In genomic region chr15:69298354-69298696, GRCh38 we compare ENCODE assay signal across 10 cellular contexts. TPM values are rescaled to one million over a fixed set of nuclear protein-coding genes. Genes with fewer than 3 reads are reported as not detected.
DNase-seq lines count a peak whose midpoint lies in the region; ATAC-seq and TF ChIP-seq lines count a peak whose summit lies in the region.
"Had no signal": no experiment of that assay in that cellular context is flagged by ENCODE, and none has a peak within 500 bp of the region (broad histone marks: within the 10 kb centered on the region; RNA-seq: fewer than 3 reads in every experiment).

No MANE protein-coding gene starts in this region.

- DNase-seq in activated CD4-positive, alpha-beta T cell treated with anti-CD3 and anti-CD28 coated beads, Interleukin-2, amount 10 ng/mL, durations not matched to agents 24 days and 14 days, result no peak
- no peak for DNase-seq in activated CD4-positive, alpha-beta T cell treated with anti-CD3 and anti-CD28 coated beads, Interleukin-2, amount 50 U/mL, for 48 hours
- DNase-seq in central memory CD8-positive, alpha-beta T cell (ENCODE audit: low spot score in 2 of 2), result no peak
- no peak for DNase-seq in lower lobe of right lung
- no peak for DNase-seq in thoracic aorta (ENCODE audit: low spot score)
- no peak for DNase-seq in G401 (ENCODE audit: low spot score)
- DNase-seq: GOT3 had no signal

- H3K27ac Mint-ChIP-seq in activated CD4-positive, alpha-beta T cell treated with anti-CD3 and anti-CD28 coated beads, Interleukin-2, amount 10 ng/mL, durations not matched to agents 24 days and 14 days, result no peak overlapping the region
- H3K27ac Mint-ChIP-seq in central memory CD8-positive, alpha-beta T cell (ENCODE audit: low read depth), result no peak overlapping the region

- H3K27me3 Mint-ChIP-seq in activated CD4-positive, alpha-beta T cell treated with anti-CD3 and anti-CD28 coated beads, Interleukin-2, amount 10 ng/mL, durations not matched to agents 24 days and 14 days, result peaks cover 50% of the 10 kb centered on the region
- peaks cover 74% of the 10 kb centered on the region for H3K27me3 Mint-ChIP-seq in central memory CD8-positive, alpha-beta T cell

- no peak for TF ChIP-seq CTCF in lower lobe of right lung (IDR thresholded peaks at IDR 0.05)
- no peak for TF ChIP-seq CTCF in thoracic aorta (IDR thresholded peaks at IDR 0.05)

- no peak for ATAC-seq in central memory CD8-positive, alpha-beta T cell (replicated peaks; ENCODE audit: extremely low read depth, poor library complexity, severe bottlenecking)
- ATAC-seq in lower lobe of right lung (peak; percentile 17 to 48), thoracic aorta (ENCODE audit: insufficient number of reproducible peaks, low FRiP score, low read depth) (no peak), GM21423 (IDR thresholded peaks at IDR 0.05; ENCODE audit: unreplicated experiment) (no peak), GM21723 (IDR thresholded peaks at IDR 0.05; ENCODE audit: unreplicated experiment) (no peak)

- peak overlapping the region; percentile 36 for H3K4me3 Mint-ChIP-seq in activated CD4-positive, alpha-beta T cell treated with anti-CD3 and anti-CD28 coated beads, Interleukin-2, amount 10 ng/mL, durations not matched to agents 24 days and 14 days
- peak overlapping the region; percentile 56 for H3K4me3 Mint-ChIP-seq in central memory CD8-positive, alpha-beta T cell

- no peaks in the 10 kb centered on the region for H3K9me3 Mint-ChIP-seq in activated CD4-positive, alpha-beta T cell treated with anti-CD3 and anti-CD28 coated beads, Interleukin-2, amount 10 ng/mL, durations not matched to agents 24 days and 14 days
- H3K9me3 Mint-ChIP-seq in central memory CD8-positive, alpha-beta T cell, result no peaks in the 10 kb centered on the region

- in situ Hi-C loops in G401 (cut with HindIII; ENCODE audit: low sequenced_read_pairs), result no loop called here

- H3K27ac ChIP-seq in lower lobe of right lung, result peak overlapping the region; percentile 72
- H3K27ac ChIP-seq in thoracic aorta, result no peak overlapping the region

- H3K9me3 ChIP-seq in lower lobe of right lung, result no peaks in the 10 kb centered on the region
- no peaks in the 10 kb centered on the region for H3K9me3 ChIP-seq in thoracic aorta

- H3K27me3 ChIP-seq in lower lobe of right lung (ENCODE audit: low read depth) (no peaks in the 10 kb centered on the region), thoracic aorta (replicated peaks; ENCODE audit: insufficient read depth) (no peaks in the 10 kb centered on the region)

- H3K4me1 ChIP-seq in lower lobe of right lung (peaks cover 13% of the 10 kb centered on the region), thoracic aorta (ENCODE audit: control insufficient read depth in 1 of 2, low read depth in 2 of 2) (peaks cover 0 to 14% of the 10 kb centered on the region in 2 donors)

- H3K4me3 ChIP-seq in lower lobe of right lung (peak overlapping the region; percentile 68), thoracic aorta (peak overlapping the region; percentile 76)

- H3K36me3 Mint-ChIP-seq in activated CD4-positive, alpha-beta T cell treated with anti-CD3 and anti-CD28 coated beads, Interleukin-2, amount 10 ng/mL, durations not matched to agents 24 days and 14 days (ENCODE audit: low read depth), result no peaks in the 10 kb centered on the region
- peaks cover 1% of the 10 kb centered on the region for H3K36me3 Mint-ChIP-seq in central memory CD8-positive, alpha-beta T cell (ENCODE audit: insufficient read depth)

- no peaks in the 10 kb centered on the region for H3K4me1 Mint-ChIP-seq in activated CD4-positive, alpha-beta T cell treated with anti-CD3 and anti-CD28 coated beads, Interleukin-2, amount 10 ng/mL, durations not matched to agents 24 days and 14 days
- peaks cover 16% of the 10 kb centered on the region for H3K4me1 Mint-ChIP-seq in central memory CD8-positive, alpha-beta T cell

- H3K36me3 ChIP-seq in lower lobe of right lung (no peaks in the 10 kb centered on the region), thoracic aorta (no peaks in the 10 kb centered on the region)

- intact Hi-C loops in activated CD4-positive, alpha-beta T cell treated with anti-CD3 and anti-CD28 coated beads, Interleukin-2, amount 10 ng/mL, durations not matched to agents 24 days and 14 days (cut with micrococcal nuclease), result no loop called here
- intact Hi-C loops in lower lobe of right lung (cut with DNase I), result no loop called here

RNA-seq across cellular contexts. Expression of gene PAQR5, which starts 0.4 kb away (rescaled TPM):
- total RNA-seq in activated CD4-positive, alpha-beta T cell treated with anti-CD3 and anti-CD28 coated beads, Interleukin-2, amount 10 ng/mL, durations not matched to agents 24 days and 14 days, result not detected in 2 replicates
- total RNA-seq in lower lobe of right lung (30.6 TPM), thoracic aorta (1 to 10 TPM; 1.2 to 6.1 TPM)
- under 0.01 and 0.03 TPM in 2 replicates for total RNA-seq in G401 (2014; rRNA removed; shearing (Covaris generic))
- total RNA-seq: dermis blood vessel endothelial cell had no signal

Comparison
In these comparisons a context has a peak if more than half of its experiments do, and no peak if none do; other contexts are left out.
1. ATAC-seq: peak in lower lobe of right lung (2 of 2); none in central memory CD8-positive, alpha-beta T cell (single experiment), thoracic aorta (single experiment), GM21423 (single experiment) and GM21723 (single experiment).